ENCODE assay signal across 12 cellular contexts in the genomic region with DNA sequence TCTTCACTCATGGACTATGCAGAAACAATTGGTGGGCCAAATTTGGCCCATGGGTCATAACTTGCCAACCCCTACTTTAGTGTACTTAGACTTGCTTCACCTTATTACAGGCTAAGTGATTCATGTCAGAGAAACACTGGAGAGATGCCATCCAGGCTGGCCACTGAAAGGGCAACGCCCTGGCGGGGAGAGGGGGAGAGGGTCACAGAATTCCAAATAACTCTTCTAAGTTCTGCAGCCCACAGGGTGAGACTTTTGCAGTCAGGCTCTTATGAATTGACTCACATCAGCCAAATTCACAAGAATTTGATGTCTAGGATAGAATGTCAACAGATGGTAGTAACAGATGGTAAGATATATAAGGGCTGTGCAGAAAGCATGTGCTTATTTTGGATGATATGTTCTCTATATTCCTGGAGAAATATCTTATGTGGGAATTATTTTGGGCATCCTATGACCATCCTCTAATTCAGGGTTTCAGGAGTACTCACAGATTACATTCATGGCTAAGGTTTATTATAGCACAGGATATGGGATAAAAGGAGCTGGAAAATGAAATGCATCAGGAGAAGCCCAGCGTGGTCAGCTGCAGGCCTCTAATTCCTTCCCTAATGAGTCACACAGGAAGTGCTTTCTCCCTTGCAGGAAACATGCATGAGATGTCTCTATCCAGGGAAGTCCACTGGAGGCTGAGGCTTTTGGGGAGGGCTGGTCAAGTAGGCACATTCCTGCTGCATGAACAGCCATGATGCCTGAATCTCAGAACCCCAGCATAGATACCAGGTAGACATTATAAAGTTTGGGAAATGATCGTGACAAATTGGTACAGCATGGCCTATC. TPM values are rescaled to one million over a fixed set of nuclear protein-coding genes. Genes with fewer than 3 reads are reported as not detected.
DNase-seq lines count a peak whose midpoint lies in the region; ATAC-seq, FAIRE-seq and TF ChIP-seq lines count a peak whose summit lies in the region.
"Had no signal": no experiment of that assay in that cellular context is flagged by ENCODE, and none has a peak within 500 bp of the region (broad histone marks: within the 10 kb centered on the region; RNA-seq: fewer than 3 reads in every experiment).

No MANE protein-coding gene starts in this region.

- H3K36me3 Mint-ChIP-seq in astrocyte (ENCODE audit: low read depth, unreplicated experiment) (peaks cover 1% of the 10 kb centered on the region), glutamatergic neuron (ENCODE audit: unreplicated experiment) (peaks cover 27% of the 10 kb centered on the region)
- H3K36me3 Mint-ChIP-seq: natural killer cell treated with Interleukin-12 subunit alpha and Interleukin-12 subunit beta and Interleukin-15 and Interleukin-18, amount 100 ng/mL, for 72 hours had no signal

- TF ChIP-seq RAD21 in A549 (conservative IDR thresholded peaks at IDR 0.05 in 1 of 2, IDR thresholded peaks at IDR 0.05 in 1 of 2), result no peak

- no peaks in the 10 kb centered on the region for H3K27me3 Mint-ChIP-seq in astrocyte (ENCODE audit: low read depth, unreplicated experiment)
- H3K27me3 Mint-ChIP-seq in glutamatergic neuron (ENCODE audit: unreplicated experiment), result peaks cover 3% of the 10 kb centered on the region
- H3K27me3 Mint-ChIP-seq: type B pancreatic cell had no signal

- peaks cover 10% of the 10 kb centered on the region; the same call in 2 of the 3 replicates for H3K9me3 ChIP-seq in A549
- H3K9me3 ChIP-seq in astrocyte (ENCODE audit: insufficient read depth, low read depth, low read length), result no peaks in the 10 kb centered on the region

- peaks cover 20% of the 10 kb centered on the region for H3K9me3 Mint-ChIP-seq in astrocyte (ENCODE audit: unreplicated experiment)
- H3K9me3 Mint-ChIP-seq in glutamatergic neuron (ENCODE audit: unreplicated experiment), result peaks cover 6% of the 10 kb centered on the region
- H3K9me3 Mint-ChIP-seq: natural killer cell treated with Interleukin-12 subunit alpha and Interleukin-12 subunit beta and Interleukin-15 and Interleukin-18, amount 100 ng/mL, for 72 hours had no signal

- peak overlapping the region; percentile 6; the same call in 1 of the 3 replicates for H3K4me2 ChIP-seq in A549
- H3K4me2 ChIP-seq in astrocyte (ENCODE audit: low read length), result peak overlapping the region; percentile 46

- H3K4me3 ChIP-seq in A549 (no peak overlapping the region), astrocyte (ENCODE audit: insufficient read depth, low read depth, low read length) (no peak overlapping the region)

- H3K4me1 Mint-ChIP-seq in astrocyte (ENCODE audit: low read depth, unreplicated experiment), result peaks cover 19% of the 10 kb centered on the region
- peaks cover 21% of the 10 kb centered on the region for H3K4me1 Mint-ChIP-seq in glutamatergic neuron (ENCODE audit: low read depth, unreplicated experiment)

- POLR2A ChIA-PET in A549 (lab: Yijun Ruan, JAX), result no interaction called here

- no peak overlapping the region for H2AFZ ChIP-seq in astrocyte (ENCODE audit: low read depth, low read length)

- TF ChIP-seq POLR2A in A549 (IDR thresholded peaks at IDR 0.05; ENCODE audit: low read length), result no peak

- no peak overlapping the region for H3K27ac ChIP-seq in A549
- H3K27ac ChIP-seq in astrocyte (ENCODE audit: low read depth, low read length), result peak overlapping the region; percentile 58

- no peak for FAIRE-seq in A549 (lab: Jason Lieb, UNC)
- FAIRE-seq in astrocyte (lab: Jason Lieb, UNC), result peak; percentile 82

- WGBS in A549 (ENCODE audit: missing lambda C conversion rate), result 73% methylated on average over 4 of the region's 4 CpGs

- CTCF ChIA-PET in A549 (lab: Yijun Ruan, JAX), result interaction anchor here (1.0 to 2.0 kb wide), 3 partner anchors 10 to 295 kb away, joined by 3 to 5 read pairs (median 5); no protein-coding TSS in a partner anchor

- H3K4me3 Mint-ChIP-seq in astrocyte (ENCODE audit: unreplicated experiment), result no peak overlapping the region
- no peak overlapping the region for H3K4me3 Mint-ChIP-seq in glutamatergic neuron (ENCODE audit: unreplicated experiment)
- H3K4me3 Mint-ChIP-seq: natural killer cell treated with Interleukin-12 subunit alpha and Interleukin-12 subunit beta and Interleukin-15 and Interleukin-18, amount 100 ng/mL, for 72 hours; T-helper 1 cell treated with Interleukin-12 subunit alpha and Interleukin-12 subunit beta and Interleukin-4 antibody, amounts not matched to agents 30 μg/mL and 1 μg/mL, for 36 hours; type B pancreatic cell had no signal

- no peaks in the 10 kb centered on the region for H3K36me3 ChIP-seq in astrocyte (ENCODE audit: insufficient read depth, low read length)

- ATAC-seq in A549 (peak; percentile 44 to 75; a peak in 4 of 6 replicates), left lobe of liver (no peak)
- ATAC-seq: natural killer cell treated with Interleukin-12 subunit alpha and Interleukin-12 subunit beta and Interleukin-15 and Interleukin-18, amount 100 ng/mL, for 72 hours had no signal

- H4K20me1 ChIP-seq in astrocyte (ENCODE audit: insufficient read depth, low read length), result no peaks in the 10 kb centered on the region

- H3K4me1 ChIP-seq in A549 (peaks cover 7% of the 10 kb centered on the region; the same call in 1 of the 3 replicates), astrocyte (ENCODE audit: insufficient read depth, low read length) (peaks cover 14% of the 10 kb centered on the region)

- H3K27me3 ChIP-seq in astrocyte (ENCODE audit: insufficient read depth, low read length), result no peaks in the 10 kb centered on the region

- TF ChIP-seq EP300 in A549 (IDR thresholded peaks at IDR 0.05), result no peak

- peak in 1 of 2 experiments; percentile 38 for DNase-seq in A549 (ENCODE audit: low read depth in 1 of 2, low spot score in 1 of 2)
- peak; percentile 73 for DNase-seq in HS-5 (ENCODE audit: low read depth)
- peak; percentile 81 for DNase-seq in astrocyte (ENCODE audit: low read depth)
- peak; percentile 56 for DNase-seq in inferior parietal cortex (ENCODE audit: extremely low spot score)
- no peak for DNase-seq in NCI-H510A (lab: John Stamatoyannopoulos, UW)
- no peak for DNase-seq in glutamatergic neuron
- DNase-seq in left lobe of liver (ENCODE audit: low spot score), result no peak
- no peak for DNase-seq in central memory CD4-positive, alpha-beta T cell

- H3K79me2 ChIP-seq in astrocyte (ENCODE audit: insufficient read depth, low read length), result no peaks in the 10 kb centered on the region

- no peak overlapping the region for H3K9ac ChIP-seq in astrocyte (ENCODE audit: low read length)

- H3K27ac Mint-ChIP-seq in astrocyte (ENCODE audit: unreplicated experiment) (peak overlapping the region; percentile 69), glutamatergic neuron (ENCODE audit: unreplicated experiment) (no peak overlapping the region)
- H3K27ac Mint-ChIP-seq: natural killer cell treated with Interleukin-12 subunit alpha and Interleukin-12 subunit beta and Interleukin-15 and Interleukin-18, amount 100 ng/mL, for 72 hours; T-helper 1 cell treated with Interleukin-12 subunit alpha and Interleukin-12 subunit beta and Interleukin-4 antibody, amounts not matched to agents 30 μg/mL and 1 μg/mL, for 36 hours; type B pancreatic cell had no signal

- TF ChIP-seq CTCF in A549 (IDR thresholded peaks at IDR 0.05) (no peak), astrocyte (IDR thresholded peaks at IDR 0.05; ENCODE audit: insufficient read depth, low read depth, low read length) (no peak), glutamatergic neuron (IDR thresholded peaks at IDR 0.05; ENCODE audit: partially characterized antibody, unreplicated experiment) (no peak)

TF ChIP-seq in A549, 52 proteins besides CTCF, POLR2A, EP300 and RAD21:
- TF ChIP-seq RFX5 (IDR thresholded peaks at IDR 0.05) (no peak), ESRRA (IDR thresholded peaks at IDR 0.05; ENCODE audit: borderline replicate concordance, low read length) (no peak), JUNB (IDR thresholded peaks at IDR 0.05) (no peak), SMC3 (IDR thresholded peaks at IDR 0.05) (no peak), FOXS1 (CRISPR knock-in tag; IDR thresholded peaks at IDR 0.05) (no peak), NFE2L2 (conservative IDR thresholded peaks at IDR 0.05; ENCODE audit: low read length) (no peak), HDAC2 (IDR thresholded peaks at IDR 0.05) (no peak), MAZ (IDR thresholded peaks at IDR 0.05; ENCODE audit: borderline replicate concordance, low read depth, low read length) (no peak), HOXA7 (CRISPR knock-in tag; IDR thresholded peaks at IDR 0.05) (no peak), CHD4 (IDR thresholded peaks at IDR 0.05; ENCODE audit: borderline replicate concordance) (no peak), RNF2 (IDR thresholded peaks at IDR 0.05; ENCODE audit: borderline replicate concordance, low read depth) (no peak), PHF8 (IDR thresholded peaks at IDR 0.05; ENCODE audit: borderline replicate concordance, low read depth) (no peak), JUN (IDR thresholded peaks at IDR 0.05) (no peak), SREBF2 (IDR thresholded peaks at IDR 0.05) (no peak), NR3C1 (IDR thresholded peaks at IDR 0.05) (no peak), CBX8 (IDR thresholded peaks at IDR 0.05) (no peak)
- TF ChIP-seq, protein P1, sequence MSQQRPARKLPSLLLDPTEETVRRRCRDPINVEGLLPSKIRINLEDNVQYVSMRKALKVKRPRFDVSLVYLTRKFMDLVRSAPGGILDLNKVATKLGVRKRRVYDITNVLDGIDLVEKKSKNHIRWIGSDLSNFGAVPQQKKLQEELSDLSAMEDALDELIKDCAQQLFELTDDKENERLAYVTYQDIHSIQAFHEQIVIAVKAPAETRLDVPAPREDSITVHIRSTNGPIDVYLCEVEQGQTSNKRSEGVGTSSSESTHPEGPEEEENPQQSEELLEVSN (IDR thresholded peaks at IDR 0.05; ENCODE audit: borderline replicate concordance, low read depth), result no peak
- TF ChIP-seq, protein P2, sequence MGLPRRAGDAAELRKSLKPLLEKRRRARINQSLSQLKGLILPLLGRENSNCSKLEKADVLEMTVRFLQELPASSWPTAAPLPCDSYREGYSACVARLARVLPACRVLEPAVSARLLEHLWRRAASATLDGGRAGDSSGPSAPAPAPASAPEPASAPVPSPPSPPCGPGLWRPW (IDR thresholded peaks at IDR 0.05), result no peak

RNA-seq across cellular contexts. Expression of a gene that starts 58.7 kb away (rescaled TPM):
- polyA plus RNA-seq in A549 (2011; rRNA removed), result 34.7 and 36.3 TPM in 2 replicates
- 14.1 and 15.0 TPM in 2 replicates for polyA plus RNA-seq in A549 (2012; cell fraction: cytosol; rRNA removed)
- polyA plus RNA-seq in A549 (2012; cell fraction: nucleus; rRNA removed), result 13.0 and 15.5 TPM in 2 replicates
- 22.4 to 23.3 TPM (median 22.7 TPM) in 3 replicates for polyA plus RNA-seq in A549 (2017; fragmentation: RNase III; extraction: RNeasy Plus Mini Kit Qiagen cat#74134 plus additional on column Dnase treatment)
- 102 and 124 TPM in 2 replicates for polyA minus RNA-seq in A549 (2011; rRNA and poly(A)+ RNA removed)
- total RNA-seq in astrocyte, result 21.2 and 22.8 TPM in 2 replicates
- 108 TPM for total RNA-seq in glutamatergic neuron (ENCODE audit: unreplicated experiment)
- total RNA-seq in left lobe of liver, result 13.8 TPM
- total RNA-seq: activated CD8-positive, alpha-beta memory T cell treated with anti-CD3 and anti-CD28 coated beads for 36 hours; natural killer cell treated with Interleukin-12 subunit alpha and Interleukin-12 subunit beta and Interleukin-15 and Interleukin-18, amount 100 ng/mL, for 72 hours had no signal

Comparison
In these comparisons a context has a peak if more than half of its experiments do, and no peak if none do; other contexts are left out.
1. DNase-seq: peak in HS-5 (single experiment), astrocyte (single experiment) and inferior parietal cortex (single experiment); none in NCI-H510A (single experiment), glutamatergic neuron (single experiment), left lobe of liver (single experiment) and central memory CD4-positive, alpha-beta T cell (single experiment).